In the genomic region with DNA sequence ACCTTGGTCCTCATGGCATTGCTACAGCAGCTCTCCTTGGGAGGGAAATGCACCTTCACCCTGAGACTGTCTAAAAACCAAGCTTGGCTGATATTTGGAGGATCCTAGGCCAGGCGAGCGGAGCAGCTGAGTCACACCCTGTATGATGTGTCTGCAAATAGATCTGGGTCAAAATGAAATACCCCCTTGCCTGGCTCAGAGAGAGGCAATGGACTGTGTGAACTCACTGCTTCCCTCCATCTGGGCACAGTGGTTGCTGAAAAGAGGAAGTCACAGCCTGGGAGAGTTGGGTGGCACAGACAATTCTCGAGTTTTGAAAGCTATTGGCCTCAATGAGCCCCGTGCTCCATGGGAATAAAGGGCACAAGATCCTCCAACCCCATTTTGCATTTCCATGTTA, we compare ENCODE assay signal across 8 cellular contexts.
DNase-seq lines count a peak whose midpoint lies in the region; ATAC-seq, FAIRE-seq and TF ChIP-seq lines count a peak whose summit lies in the region.

No MANE protein-coding gene starts in this region.

- H3K9ac ChIP-seq in GM12878 (ENCODE audit: control insufficient read depth, insufficient read depth, low read length) = no peak overlapping the region
- no peak overlapping the region for H3K9ac ChIP-seq in kidney (ENCODE audit: low read length in 2 of 2)

- no peaks in the 10 kb centered on the region for H3K9me3 Mint-ChIP-seq in WTC11

- H3K4me3 Mint-ChIP-seq in WTC11 = no peak overlapping the region

- in situ Hi-C loops in GM12878 (cut with MboI) = no loop called here

- ATAC-seq in HG03432 (IDR thresholded peaks at IDR 0.05; ENCODE audit: unreplicated experiment) (peak; percentile 94), GM12878 (peak; percentile 96), WTC11 (no peak)

- no peak overlapping the region for H3K27ac Mint-ChIP-seq in WTC11

- POLR2A ChIA-PET in GM12878 (lab: Charles Lee) (interaction anchor here (0.6 kb wide), 1 partner anchor 66 kb away, joined by 5 read pairs; no protein-coding TSS in a partner anchor), WTC11 (lab: Charles Lee) (no interaction called here)

- H3K4me1 ChIP-seq in GM12878 (ENCODE audit: control insufficient read depth, insufficient read depth, low read length) (no peaks in the 10 kb centered on the region; the same call in 1 of the 2 replicates), kidney (ENCODE audit: control insufficient read depth in 1 of 2, insufficient read depth in 1 of 2, low read depth in 1 of 2, low read length in 2 of 2) (no peaks in the 10 kb centered on the region)

- WGBS in GM12878 (ENCODE audit: insufficient coverage, insufficient replicate concordance, low lambda C conversion rate, missing lambda C conversion rate) = 5% methylated on average over 4 of the region's 4 CpGs

- TF ChIP-seq CTCF in GM12878 (IDR thresholded peaks at IDR 0.05 in 2 of 3, conservative IDR thresholded peaks at IDR 0.05 in 1 of 3; ENCODE audit: control insufficient read depth in 2 of 3, extremely low read depth in 1 of 3, insufficient read depth in 1 of 3, low read depth in 3 of 3, low read length in 3 of 3) (no peak), WTC11 (IDR thresholded peaks at IDR 0.05) (no peak), kidney (IDR thresholded peaks at IDR 0.05; ENCODE audit: borderline replicate concordance, extremely low read depth, insufficient read depth) (no peak)

- SMC1A ChIA-PET in GM12878 (lab: Charles Lee; ENCODE audit: uncharacterized antibody, unreplicated experiment) = interaction anchor here (0.8 to 2.4 kb wide), 7 partner anchors 17 to 92 kb away, joined by 3 to 13 read pairs (median 3); no protein-coding TSS in a partner anchor

- H3K36me3 ChIP-seq in GM12878 (ENCODE audit: control insufficient read depth in 2 of 2, insufficient read depth in 2 of 2, low read length in 1 of 2) = no peaks in the 10 kb centered on the region
- no peaks in the 10 kb centered on the region for H3K36me3 ChIP-seq in kidney (ENCODE audit: control insufficient read depth in 1 of 2, insufficient read depth in 2 of 2, low read length in 2 of 2)

- FAIRE-seq in GM12878 (lab: Jason Lieb, UNC) = no peak
- FAIRE-seq in kidney (lab: Jason Lieb, UNC) = no peak

- no peak for TF ChIP-seq RAD21 in GM12878 (IDR thresholded peaks at IDR 0.05; ENCODE audit: insufficient read depth, low read depth, low read length)

- no peaks in the 10 kb centered on the region for H3K36me3 Mint-ChIP-seq in WTC11

- no peak overlapping the region for H2AFZ ChIP-seq in GM12878 (ENCODE audit: control insufficient read depth, low read depth, low read length)

- CTCF ChIA-PET in GM12878 (lab: Yijun Ruan, JAX) (interaction anchor here (1.0 to 1.7 kb wide), 5 partner anchors 12 to 182 kb away, joined by 3 to 5 read pairs (median 3); no protein-coding TSS in a partner anchor), WTC11 (lab: Charles Lee) (interaction anchor here (0.7 to 1.8 kb wide), 3 partner anchors 43 to 188 kb away, joined by 3 to 5 read pairs (median 3); no protein-coding TSS in a partner anchor)

- H3K27me3 ChIP-seq in GM12878 (replicated peaks in 1 of 2; ENCODE audit: control insufficient read depth in 2 of 2, insufficient read depth in 2 of 2, low read length in 1 of 2) = no peaks in the 10 kb centered on the region

- no peak overlapping the region for H3K4me3 ChIP-seq in GM12878
- no peak overlapping the region for H3K4me3 ChIP-seq in kidney (ENCODE audit: low read length in 2 of 2)

- no peak overlapping the region for H3K27ac ChIP-seq in GM12878 (ENCODE audit: control insufficient read depth, insufficient read depth)
- no peak overlapping the region for H3K27ac ChIP-seq in kidney (ENCODE audit: low read depth in 2 of 2, low read length in 2 of 2)

- no peak overlapping the region for H3K4me2 ChIP-seq in GM12878 (ENCODE audit: control insufficient read depth, insufficient read depth)

- intact Hi-C loops in GM12878 (cut with micrococcal nuclease; ENCODE audit: unreplicated experiment) (no loop called here), kidney (cut with DNase I) (no loop called here)

- H3K4me1 Mint-ChIP-seq in WTC11 = peaks cover 3% of the 10 kb centered on the region; the same call in 1 of the 2 replicates

- H3K27me3 Mint-ChIP-seq in WTC11 (ENCODE audit: low read depth) = peaks cover 3% of the 10 kb centered on the region; the same call in 1 of the 2 replicates

- TF ChIP-seq POLR2A in GM12878 (IDR thresholded peaks at IDR 0.05; ENCODE audit: low read depth, low read length) = no peak

- no peaks in the 10 kb centered on the region for H3K79me2 ChIP-seq in GM12878 (ENCODE audit: control insufficient read depth, insufficient read depth, low read length)

- no peak for TF ChIP-seq EP300 in GM12878 (IDR thresholded peaks at IDR 0.05; ENCODE audit: borderline replicate concordance in 1 of 2, control insufficient read depth in 1 of 2, low read depth in 2 of 2, low read length in 2 of 2)

- RAD21 ChIA-PET in GM12878 (lab: Charles Lee; ENCODE audit: unreplicated experiment) = interaction anchor here (1.1 to 1.3 kb wide), 6 partner anchors 28 to 119 kb away, joined by 3 to 6 read pairs (median 4); no protein-coding TSS in a partner anchor

- peak; percentile 19 for DNase-seq in stimulated activated CD4-positive, alpha-beta T cell treated with anti-CD3 and anti-CD28 coated beads, Interleukin-1b, Interleukin-23, amount 100 ng/mL, for 48 hours
- DNase-seq in stimulated activated CD4-positive, alpha-beta T cell treated with anti-CD3 and anti-CD28 coated beads, Interleukin-2, amount 100 ng/mL, for 48 hours = no peak
- DNase-seq in GM12878 (ENCODE audit: low read depth, low spot score) (peak; percentile 72), DMS53 treated with DMSO at 0.1 percent for 48 hours (lab: John Stamatoyannopoulos, UW; ENCODE audit: unreplicated experiment) (no peak), WTC11 (ENCODE audit: low spot score) (no peak), kidney (no peak), glomerular visceral epithelial cell (ENCODE audit: extremely low spot score) (no peak)

- H3K9me3 ChIP-seq in GM12878 (replicated peaks; ENCODE audit: control insufficient read depth, insufficient read depth, low read length) (no peaks in the 10 kb centered on the region), kidney (ENCODE audit: control insufficient read depth in 1 of 2, low read length in 2 of 2) (no peaks in the 10 kb centered on the region)

- no peaks in the 10 kb centered on the region for H4K20me1 ChIP-seq in GM12878 (ENCODE audit: control insufficient read depth, insufficient read depth)

- no TSS peak for BruUV-seq in GM12878 (replicated peaks; lab: Mats Ljungman, UMichigan)

TF ChIP-seq in GM12878, 131 proteins besides CTCF, POLR2A, EP300 and RAD21 (continues in another document):
- TF ChIP-seq, protein P1, sequence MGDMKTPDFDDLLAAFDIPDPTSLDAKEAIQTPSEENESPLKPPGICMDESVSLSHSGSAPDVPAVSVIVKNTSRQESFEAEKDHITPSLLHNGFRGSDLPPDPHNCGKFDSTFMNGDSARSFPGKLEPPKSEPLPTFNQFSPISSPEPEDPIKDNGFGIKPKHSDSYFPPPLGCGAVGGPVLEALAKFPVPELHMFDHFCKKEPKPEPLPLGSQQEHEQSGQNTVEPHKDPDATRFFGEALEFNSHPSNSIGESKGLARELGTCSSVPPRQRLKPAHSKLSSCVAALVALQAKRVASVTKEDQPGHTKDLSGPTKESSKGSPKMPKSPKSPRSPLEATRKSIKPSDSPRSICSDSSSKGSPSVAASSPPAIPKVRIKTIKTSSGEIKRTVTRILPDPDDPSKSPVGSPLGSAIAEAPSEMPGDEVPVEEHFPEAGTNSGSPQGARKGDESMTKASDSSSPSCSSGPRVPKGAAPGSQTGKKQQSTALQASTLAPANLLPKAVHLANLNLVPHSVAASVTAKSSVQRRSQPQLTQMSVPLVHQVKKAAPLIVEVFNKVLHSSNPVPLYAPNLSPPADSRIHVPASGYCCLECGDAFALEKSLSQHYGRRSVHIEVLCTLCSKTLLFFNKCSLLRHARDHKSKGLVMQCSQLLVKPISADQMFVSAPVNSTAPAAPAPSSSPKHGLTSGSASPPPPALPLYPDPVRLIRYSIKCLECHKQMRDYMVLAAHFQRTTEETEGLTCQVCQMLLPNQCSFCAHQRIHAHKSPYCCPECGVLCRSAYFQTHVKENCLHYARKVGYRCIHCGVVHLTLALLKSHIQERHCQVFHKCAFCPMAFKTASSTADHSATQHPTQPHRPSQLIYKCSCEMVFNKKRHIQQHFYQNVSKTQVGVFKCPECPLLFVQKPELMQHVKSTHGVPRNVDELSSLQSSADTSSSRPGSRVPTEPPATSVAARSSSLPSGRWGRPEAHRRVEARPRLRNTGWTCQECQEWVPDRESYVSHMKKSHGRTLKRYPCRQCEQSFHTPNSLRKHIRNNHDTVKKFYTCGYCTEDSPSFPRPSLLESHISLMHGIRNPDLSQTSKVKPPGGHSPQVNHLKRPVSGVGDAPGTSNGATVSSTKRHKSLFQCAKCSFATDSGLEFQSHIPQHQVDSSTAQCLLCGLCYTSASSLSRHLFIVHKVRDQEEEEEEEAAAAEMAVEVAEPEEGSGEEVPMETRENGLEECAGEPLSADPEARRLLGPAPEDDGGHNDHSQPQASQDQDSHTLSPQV (IDR thresholded peaks at IDR 0.05) = no peak

TF ChIP-seq in WTC11, 78 proteins besides CTCF, POLR2A, EP300 and RAD21 (continues in another document):
- TF ChIP-seq ZNF512 (CRISPR knock-in tag; IDR thresholded peaks at IDR 0.05; ENCODE audit: borderline replicate concordance) (no peak), ATF2 (CRISPR knock-in tag; IDR thresholded peaks at IDR 0.05; ENCODE audit: borderline replicate concordance, low read depth) (no peak), CBFB (CRISPR knock-in tag; IDR thresholded peaks at IDR 0.05; ENCODE audit: low read depth) (no peak)

Comparison
In these comparisons a context has a peak if more than half of its experiments do, and no peak if none do; other contexts are left out.
1. DNase-seq: peak in stimulated activated CD4-positive, alpha-beta T cell treated with anti-CD3 and anti-CD28 coated beads, Interleukin-1b, Interleukin-23, amount 100 ng/mL, for 48 hours (single experiment) and GM12878 (single experiment); none in stimulated activated CD4-positive, alpha-beta T cell treated with anti-CD3 and anti-CD28 coated beads, Interleukin-2, amount 100 ng/mL, for 48 hours (0 of 2), DMS53 treated with DMSO at 0.1 percent for 48 hours (single experiment), WTC11 (single experiment), kidney (single experiment) and glomerular visceral epithelial cell (single experiment).